Comparison of ENCODE assay signal across 27 cellular contexts in the genomic region with DNA sequence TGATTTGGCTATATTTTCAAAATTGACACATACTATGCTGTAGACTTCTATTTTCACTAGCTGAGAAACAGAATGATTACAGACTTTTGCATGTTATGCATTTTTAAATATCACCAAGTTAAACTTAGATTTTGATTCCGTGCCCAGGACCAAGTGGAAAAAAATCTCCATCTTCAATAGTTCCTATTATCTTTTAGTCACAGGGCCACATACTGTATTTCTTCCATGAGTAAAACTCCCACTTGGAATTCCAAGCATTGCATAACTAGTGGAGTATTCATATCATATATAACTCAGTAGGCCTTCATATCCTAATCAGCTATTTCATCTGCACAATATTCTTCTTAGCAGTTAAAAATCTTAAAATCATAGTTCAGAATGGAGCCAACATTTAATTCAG.
"Had no signal": no experiment of that assay in that cellular context is flagged by ENCODE, and none has a peak within 500 bp of the region (broad histone marks: within the 10 kb centered on the region; RNA-seq: fewer than 3 reads in every experiment).

No MANE protein-coding gene starts in this region.

- H3K4me3 ChIP-seq: cardiac muscle cell, coronary artery, heart right ventricle, ovary, prostate gland, thyroid gland, upper lobe of left lung, vagina had no signal

- H3K4me1 ChIP-seq: foreskin keratinocyte, prostate gland, thyroid gland, vagina had no signal

- H3K36me3 ChIP-seq: cardiac muscle cell, heart right ventricle, ovary, prostate gland, thyroid gland, upper lobe of left lung, vagina had no signal

- H3K27me3 ChIP-seq: cardiac muscle cell, foreskin keratinocyte, heart right ventricle, ovary, thyroid gland, upper lobe of left lung, vagina had no signal

- H3K9me3 ChIP-seq: ovary, prostate gland, thyroid gland, upper lobe of left lung, vagina had no signal

- H3K27ac ChIP-seq: cardiac muscle cell, coronary artery, foreskin keratinocyte, heart right ventricle, ovary, prostate gland, thyroid gland, upper lobe of left lung, vagina had no signal

- DNase-seq: activated CD4-positive, alpha-beta memory T cell treated with anti-CD3 and anti-CD28 coated beads, Interleukin-2, amount 10 ng/mL, durations not matched to agents 7 days and 5 days; activated CD4-positive, alpha-beta T cell treated with anti-CD3 and anti-CD28 coated beads, Interleukin-2, amount 10 ng/mL, durations not matched to agents 7 days and 5 days; activated CD4-positive, CD25-positive, alpha-beta regulatory T cell treated with anti-CD3 and anti-CD28 coated beads, Interleukin-2, amount 50 U/mL, for 72 hours; activated CD8-positive, alpha-beta memory T cell treated with anti-CD3 and anti-CD28 coated beads, Interleukin-2, amount 50 U/mL, for 48 hours; activated gamma-delta T cell treated with Interleukin-2 at 50 U/mL for 16 hours; activated naive CD4-positive, alpha-beta T cell treated with anti-CD3 and anti-CD28 coated beads, Interleukin-2, amount 50 U/mL, for 16 hours; activated naive CD8-positive, alpha-beta T cell treated with anti-CD3 and anti-CD28 coated beads, Interleukin-2, amount 50 U/mL, for 24 hours; activated T-cell treated with anti-CD3 and anti-CD28 coated beads, Interleukin-2, amount 50 U/mL, for 4 hours; anterior cingulate cortex; cerebellar nuclear complex; effector memory CD8-positive, alpha-beta T cell; erythroblast; foreskin keratinocyte; heart right ventricle; naive B cell; ovary; retina; small intestine; stimulated activated CD4-positive, alpha-beta T cell treated with anti-CD3 and anti-CD28 coated beads, Interleukin-4, amount 100 ng/mL, for 24 hours; stimulated activated naive CD8-positive, alpha-beta T cell treated with anti-CD3 and anti-CD28 coated beads, Interleukin-15, amount 100 ng/mL, for 72 hours; T-helper 2 cell; thyroid gland; upper lobe of left lung had no signal
